24 cellular contexts compared by ENCODE assay signal in genomic region chr15:66402885-66403284, GRCh38. TPM values are rescaled to one million over a fixed set of nuclear protein-coding genes. Genes with fewer than 3 reads are reported as not detected.
A peak's percentile ranks its signal among the peaks of the same experiment; 100 is the strongest.
DNase-seq lines count a peak whose midpoint lies in the region; ATAC-seq, FAIRE-seq and TF ChIP-seq lines count a peak whose summit lies in the region.
"Had no signal": no experiment of that assay in that cellular context is flagged by ENCODE, and none has a peak within 500 bp of the region (broad histone marks: within the 10 kb centered on the region; RNA-seq: fewer than 3 reads in every experiment).

No MANE protein-coding gene starts in this region.

- no peaks in the 10 kb centered on the region for H3K27me3 Mint-ChIP-seq in activated naive CD4-positive, alpha-beta T cell treated with anti-CD3 and anti-CD28 coated beads for 36 hours (ENCODE audit: low read depth)

- POLR2A ChIA-PET in GM12878 (lab: Charles Lee) = interaction anchor here (1.0 to 7.6 kb wide), 7 partner anchors 12 to 102 kb away, joined by 3 to 120 read pairs (median 14); partner anchors contain the start of genes MAP2K1, RPL4 and ZWILCH

- BruUV-seq in GM12878 (replicated peaks; lab: Mats Ljungman, UMichigan) = no TSS peak

- ATAC-seq in activated naive CD4-positive, alpha-beta T cell treated with anti-CD3 and anti-CD28 coated beads, Interleukin-2, amount 50 U/mL, for 72 hours = no peak
- ATAC-seq in GM12878 = peak; percentile 63
- no peak for ATAC-seq in aorta (ENCODE audit: low FRiP score)
- ATAC-seq in omental fat pad (ENCODE audit: low FRiP score) = no peak
- ATAC-seq: gastrocnemius medialis, left cardiac atrium, SK-N-SH treated with all-trans-retinoic acid at 6 μM for 48 hours had no signal

- H3K27me3 ChIP-seq in HUES64 (ENCODE audit: insufficient read depth, low read length) (no peaks in the 10 kb centered on the region), GM12878 (replicated peaks in 1 of 2; ENCODE audit: control insufficient read depth in 2 of 2, insufficient read depth in 2 of 2, low read length in 1 of 2) (no peaks in the 10 kb centered on the region), neutrophil (no peaks in the 10 kb centered on the region), aorta (ENCODE audit: control insufficient read depth in 1 of 2, insufficient read depth in 2 of 2, low read length in 1 of 2) (no peaks in the 10 kb centered on the region), MG63 (no peaks in the 10 kb centered on the region)
- H3K27me3 ChIP-seq: adrenal gland, cardiac muscle cell, dorsolateral prefrontal cortex, gastrocnemius medialis, right atrium auricular region had no signal

- intact Hi-C loops in activated naive CD4-positive, alpha-beta T cell treated with anti-CD3 and anti-CD28 coated beads for 36 hours (cut with micrococcal nuclease) = loop anchor here (5.0 kb wide), 1 partner anchor 94 kb away; the partner anchor contains the start of gene SNAPC5
- intact Hi-C loops in GM12878 (cut with micrococcal nuclease; ENCODE audit: unreplicated experiment) = no loop called here
- intact Hi-C loops in aorta (cut with DNase I) = no loop called here

- H3K9me3 Mint-ChIP-seq in activated naive CD4-positive, alpha-beta T cell treated with anti-CD3 and anti-CD28 coated beads for 36 hours = no peaks in the 10 kb centered on the region
- H3K9me3 Mint-ChIP-seq in activated naive CD4-positive, alpha-beta T cell treated with anti-CD3 and anti-CD28 coated beads, Interleukin-2, amount 50 U/mL, for 72 hours = no peaks in the 10 kb centered on the region
- H3K9me3 Mint-ChIP-seq: mesothelial cell of epicardium had no signal

- in situ Hi-C loops in GM12878 (cut with MboI) = no loop called here

- SMC1A ChIA-PET in GM12878 (lab: Charles Lee; ENCODE audit: uncharacterized antibody, unreplicated experiment) = interaction anchor here (0.7 to 8.2 kb wide), 16 partner anchors 11 to 108 kb away, joined by 3 to 95 read pairs (median 8); partner anchors contain the start of genes MAP2K1, RPL4, SNAPC5 and ZWILCH

- no peak for TF ChIP-seq CTCF in GM12878 (IDR thresholded peaks at IDR 0.05 in 2 of 3, conservative IDR thresholded peaks at IDR 0.05 in 1 of 3; ENCODE audit: control insufficient read depth in 2 of 3, extremely low read depth in 1 of 3, insufficient read depth in 1 of 3, low read depth in 3 of 3, low read length in 3 of 3)
- TF ChIP-seq CTCF in neutrophil (IDR thresholded peaks at IDR 0.05) = no peak
- TF ChIP-seq CTCF in omental fat pad (IDR thresholded peaks at IDR 0.05) = no peak

- 90% methylated on average over 1 of the region's 1 CpG for WGBS in HUES64
- 75% methylated on average over 1 of the region's 1 CpG for WGBS in GM12878 (ENCODE audit: insufficient coverage, insufficient replicate concordance, low lambda C conversion rate, missing lambda C conversion rate)
- 93 to 96% methylated on average over 1 of the region's 1 CpG for WGBS in aorta, 2 donors

- no peak overlapping the region for H3K27ac ChIP-seq in HUES64 (ENCODE audit: low read depth, low read length)
- H3K27ac ChIP-seq in GM12878 (ENCODE audit: control insufficient read depth, insufficient read depth) = peak overlapping the region; percentile 75
- peak overlapping the region; percentile 4 for H3K27ac ChIP-seq in neutrophil
- H3K27ac ChIP-seq in aorta (ENCODE audit: low read depth in 1 of 2, low read length in 2 of 2) = no peak overlapping the region
- H3K27ac ChIP-seq: adrenal gland, cardiac muscle cell, dorsolateral prefrontal cortex, gastrocnemius medialis, KMS-11, right atrium auricular region had no signal

- H4K20me1 ChIP-seq in GM12878 (ENCODE audit: control insufficient read depth, insufficient read depth) = no peaks in the 10 kb centered on the region; the same call in none of the 2 replicates

- TF ChIP-seq EP300 in GM12878 (IDR thresholded peaks at IDR 0.05; ENCODE audit: borderline replicate concordance in 1 of 2, control insufficient read depth in 1 of 2, low read depth in 2 of 2, low read length in 2 of 2) = no peak

- H3K4me3 ChIP-seq in HUES64 (ENCODE audit: low read length) (no peak overlapping the region), GM12878 (peak overlapping the region; percentile 64), neutrophil (ENCODE audit: low read depth in 1 of 2, low read length in 1 of 2) (no peak overlapping the region), aorta (ENCODE audit: low read length in 2 of 2) (no peak overlapping the region), MG63 (no peak overlapping the region)
- H3K4me3 ChIP-seq: adrenal gland, cardiac muscle cell, dorsolateral prefrontal cortex, gastrocnemius medialis, right atrium auricular region had no signal

- H3K36me3 ChIP-seq in HUES64 (ENCODE audit: insufficient read depth, low read length) (no peaks in the 10 kb centered on the region; the same call in 1 of the 2 replicates), GM12878 (ENCODE audit: control insufficient read depth in 2 of 2, insufficient read depth in 2 of 2, low read length in 1 of 2) (peaks cover 2 to 5% of the 10 kb centered on the region in 2 experiments), neutrophil (no peaks in the 10 kb centered on the region), aorta (ENCODE audit: control insufficient read depth in 1 of 2, insufficient read depth in 2 of 2, low read length in 1 of 2) (no peaks in the 10 kb centered on the region), MG63 (peaks cover 16% of the 10 kb centered on the region)
- H3K36me3 ChIP-seq: adrenal gland, cardiac muscle cell, gastrocnemius medialis, right atrium auricular region had no signal

- no peak for TF ChIP-seq POLR2A in GM12878 (IDR thresholded peaks at IDR 0.05; ENCODE audit: low read depth, low read length)

- peaks cover 99% of the 10 kb centered on the region for H3K79me2 ChIP-seq in GM12878 (ENCODE audit: control insufficient read depth, insufficient read depth, low read length)

- RAD21 ChIA-PET in GM12878 (lab: Charles Lee; ENCODE audit: unreplicated experiment) = interaction anchor here (0.6 to 7.6 kb wide), 14 partner anchors 9 to 101 kb away, joined by 3 to 119 read pairs (median 7); partner anchors contain the start of genes MAP2K1, SNAPC5 and TIPIN

- peak; percentile 7 for FAIRE-seq in GM12878 (lab: Jason Lieb, UNC)

- peak overlapping the region; percentile 28; the same call in 1 of the 2 replicates for H3K9ac ChIP-seq in HUES64 (ENCODE audit: low read depth, low read length)
- H3K9ac ChIP-seq in GM12878 (ENCODE audit: control insufficient read depth, insufficient read depth, low read length) = peak overlapping the region; percentile 11; the same call in 1 of the 2 replicates
- H3K9ac ChIP-seq: KMS-11 had no signal

- CTCF ChIA-PET in activated naive CD4-positive, alpha-beta T cell treated with anti-CD3 and anti-CD28 coated beads for 36 hours (lab: Charles Lee) = no interaction called here
- CTCF ChIA-PET in GM12878 (lab: Yijun Ruan, JAX) = interaction anchor here (1.0 to 6.0 kb wide), 8 partner anchors 13 to 115 kb away, joined by 3 to 69 read pairs (median 12); partner anchors contain the start of genes MAP2K1 and SNAPC5

- H3K27ac Mint-ChIP-seq in activated naive CD4-positive, alpha-beta T cell treated with anti-CD3 and anti-CD28 coated beads for 36 hours = peak overlapping the region; percentile 47
- H3K27ac Mint-ChIP-seq in activated naive CD4-positive, alpha-beta T cell treated with anti-CD3 and anti-CD28 coated beads, Interleukin-2, amount 50 U/mL, for 72 hours = no peak overlapping the region
- H3K27ac Mint-ChIP-seq: mesothelial cell of epicardium had no signal

- peaks cover 8% of the 10 kb centered on the region for H3K36me3 Mint-ChIP-seq in activated naive CD4-positive, alpha-beta T cell treated with anti-CD3 and anti-CD28 coated beads for 36 hours (ENCODE audit: low read depth)
- peaks cover 0 to 29% of the 10 kb centered on the region in 2 donors for H3K36me3 Mint-ChIP-seq in activated naive CD4-positive, alpha-beta T cell treated with anti-CD3 and anti-CD28 coated beads, Interleukin-2, amount 50 U/mL, for 72 hours
- H3K36me3 Mint-ChIP-seq: mesothelial cell of epicardium had no signal

- H3K4me2 ChIP-seq in GM12878 (ENCODE audit: control insufficient read depth, insufficient read depth) = peak overlapping the region; percentile 57
- H3K4me2 ChIP-seq: KMS-11 had no signal

- H3K9me3 ChIP-seq in HUES64 (ENCODE audit: insufficient read depth, low read depth, low read length) (no peaks in the 10 kb centered on the region), GM12878 (replicated peaks; ENCODE audit: control insufficient read depth, insufficient read depth, low read length) (no peaks in the 10 kb centered on the region), neutrophil (no peaks in the 10 kb centered on the region), aorta (ENCODE audit: control insufficient read depth, low read length) (no peaks in the 10 kb centered on the region), MG63 (no peaks in the 10 kb centered on the region)
- H3K9me3 ChIP-seq: adrenal gland, gastrocnemius medialis, right atrium auricular region had no signal

- H3K4me1 ChIP-seq in HUES64 (ENCODE audit: insufficient read depth, low read length) = peaks cover 61% of the 10 kb centered on the region
- peaks cover 67% of the 10 kb centered on the region for H3K4me1 ChIP-seq in GM12878 (ENCODE audit: control insufficient read depth, insufficient read depth, low read length)
- peaks cover 72 to 73% of the 10 kb centered on the region in 2 experiments for H3K4me1 ChIP-seq in neutrophil (ENCODE audit: control insufficient read depth in 1 of 2, insufficient read depth in 1 of 2, low read depth in 1 of 2, low read length in 1 of 2)
- peaks cover 0 to 8% of the 10 kb centered on the region in 2 donors for H3K4me1 ChIP-seq in aorta (ENCODE audit: control insufficient read depth in 1 of 2, insufficient read depth in 2 of 2, low read length in 2 of 2)

- TF ChIP-seq RAD21 in GM12878 (IDR thresholded peaks at IDR 0.05; ENCODE audit: insufficient read depth, low read depth, low read length) = no peak

- DNase-seq in activated naive CD4-positive, alpha-beta T cell treated with anti-CD3 and anti-CD28 coated beads for 36 hours = no peak
- DNase-seq in activated naive CD4-positive, alpha-beta T cell treated with anti-CD3 and anti-CD28 coated beads, Interleukin-2, amount 50 U/mL, for 72 hours (ENCODE audit: low spot score in 2 of 2) = no peak
- no peak for DNase-seq in GM12878 (ENCODE audit: low read depth, low spot score)
- DNase-seq in aorta = no peak
- DNase-seq in MG63 = no peak
- no peak for DNase-seq in omental fat pad (ENCODE audit: low spot score)
- DNase-seq: ACHN; activated CD4-positive, alpha-beta T cell treated with anti-CD3 and anti-CD28 coated beads, Interleukin-2, amount 50 U/mL, for 4 hours; adrenal gland; dorsolateral prefrontal cortex; gastrocnemius medialis; left cardiac atrium; NCI-H146; NCI-H446; NK-92 treated with Interleukin-12 subunit alpha and Interleukin-12 subunit beta, amount 100 ng/mL, for 24 hours; RPMI8226; stimulated activated naive CD4-positive, alpha-beta T cell treated with Interleukin-2 at 50 U/mL for 16 hours had no signal

- H2AFZ ChIP-seq in GM12878 (ENCODE audit: control insufficient read depth, low read depth, low read length) = no peak overlapping the region

- H3K4me1 Mint-ChIP-seq in activated naive CD4-positive, alpha-beta T cell treated with anti-CD3 and anti-CD28 coated beads for 36 hours (ENCODE audit: low read depth) = peaks cover 79% of the 10 kb centered on the region

- H3K4me3 Mint-ChIP-seq in activated naive CD4-positive, alpha-beta T cell treated with anti-CD3 and anti-CD28 coated beads for 36 hours = no peak overlapping the region
- H3K4me3 Mint-ChIP-seq: mesothelial cell of epicardium had no signal

RNA-seq across cellular contexts. Expression of gene MAP2K1, which starts 16.2 kb away (rescaled TPM):
- 10 to 100 TPM; 69.6 to 72.6 TPM for total RNA-seq in activated naive CD4-positive, alpha-beta T cell treated with anti-CD3 and anti-CD28 coated beads for 36 hours
- 100 to 1,000 TPM in 1 of 2 donors, 10 to 100 TPM in 1; 78.8 to 131 TPM for total RNA-seq in activated naive CD4-positive, alpha-beta T cell treated with anti-CD3 and anti-CD28 coated beads, Interleukin-2, amount 50 U/mL, for 72 hours
- polyA plus RNA-seq in HUES64 (2013, experiment 1 of 2) = 33.1 TPM
- 42.9 TPM for polyA plus RNA-seq in HUES64 (2013, experiment 2 of 2)
- total RNA-seq in GM12878 (2013; cell fraction: nucleolus; rRNA removed) = 57.1 and 60.7 TPM in 2 replicates
- total RNA-seq in GM12878 (2014; rRNA removed) = 50.0 and 55.5 TPM in 2 replicates
- total RNA-seq in GM12878 (2014; rRNA removed; fragmentation: Illumina TruSeq; extraction: Trizol) = 28.1 and 30.1 TPM in 2 replicates
- total RNA-seq in GM12878 (2021) = 66.1 and 68.9 TPM in 2 replicates
- polyA plus RNA-seq in GM12878 (2011; ENCODE audit: low read depth) = 43.7 TPM
- 101 and 112 TPM in 2 replicates for polyA plus RNA-seq in GM12878 (2011; rRNA removed)
- 60.8 and 86.0 TPM in 2 replicates for polyA plus RNA-seq in GM12878 (2011; cell fraction: cytosol; rRNA removed)
- polyA plus RNA-seq in GM12878 (2011; cell fraction: nucleus; rRNA removed) = 40.4 and 44.1 TPM in 2 replicates
- 54.2 and 71.2 TPM in 2 replicates for polyA plus RNA-seq in GM12878 (2012)
- polyA plus RNA-seq in GM12878 (2014; fragmentation: Illumina TruSeq; extraction: Trizol) = 41.6 and 47.2 TPM in 2 replicates
- 10 to 100 TPM; 11.2 to 17.7 TPM for polyA plus RNA-seq in GM12878 (2014; fragmentation: Nextera tagmentation; extraction: Ambion mirVana)
- polyA plus RNA-seq in GM12878 (2014; rRNA removed) = 62.1 and 63.2 TPM in 2 replicates
- 10 to 100 TPM; 72.8 to 79.4 TPM for polyA plus RNA-seq in GM12878 (2016; fragmentation: Nextera tagmentation; extraction: Ambion mirVana)
- polyA minus RNA-seq in GM12878 (2011; rRNA and poly(A)+ RNA removed) = 37.0 and 45.6 TPM in 2 replicates
- polyA minus RNA-seq in GM12878 (2011; cell fraction: cytosol; rRNA and poly(A)+ RNA removed) = 15.0 and 16.3 TPM in 2 replicates
- 17.0 and 21.6 TPM in 2 replicates for polyA minus RNA-seq in GM12878 (2011; cell fraction: nucleus; rRNA and poly(A)+ RNA removed)
- total RNA-seq in aorta = 10 to 100 TPM; 49.7 to 57.7 TPM
- polyA plus RNA-seq in aorta = 10 to 100 TPM; 21.9 to 36.3 TPM
- 14.4 and 20.0 TPM in 2 replicates for total RNA-seq in MG63 (2014; rRNA removed; shearing (Covaris generic); ENCODE audit: low replicate concordance)
- 10 to 100 TPM; 49.3 to 63.2 (median 59.6) TPM for total RNA-seq in omental fat pad

RNA-seq across cellular contexts. Expression of gene TIPIN, which starts 46.4 kb away (rescaled TPM):
- total RNA-seq in activated naive CD4-positive, alpha-beta T cell treated with anti-CD3 and anti-CD28 coated beads for 36 hours = 10 to 100 TPM; 33.8 to 34.7 TPM
- total RNA-seq in activated naive CD4-positive, alpha-beta T cell treated with anti-CD3 and anti-CD28 coated beads, Interleukin-2, amount 50 U/mL, for 72 hours = 10 to 100 TPM; 27.9 to 36.3 TPM
- polyA plus RNA-seq in HUES64 (2013, experiment 1 of 2) = 27.7 TPM
- polyA plus RNA-seq in HUES64 (2013, experiment 2 of 2) = 24.2 TPM
- total RNA-seq in GM12878 (2013; cell fraction: nucleolus; rRNA removed) = 45.4 TPM in 2 replicates
- total RNA-seq in GM12878 (2014; rRNA removed) (26.7 and 29.3 TPM in 2 replicates), GM12878 (2014; rRNA removed; fragmentation: Illumina TruSeq; extraction: Trizol) (37.7 and 41.1 TPM in 2 replicates), GM12878 (2021) (26.2 and 30.3 TPM in 2 replicates), aorta (1 to 10 TPM; 4.2 to 7.6 TPM), omental fat pad (1 to 10 TPM; 2.3 to 5.8 (median 5.2) TPM)
- polyA plus RNA-seq in GM12878 (2011; ENCODE audit: low read depth) = 11.7 TPM
- polyA plus RNA-seq in GM12878 (2011; rRNA removed) (21.1 and 32.4 TPM in 2 replicates), GM12878 (2014; fragmentation: Illumina TruSeq; extraction: Trizol) (53.1 and 71.8 TPM in 2 replicates), GM12878 (2014; fragmentation: Nextera tagmentation; extraction: Ambion mirVana) (10 to 100 TPM; 52.8 to 59.2 TPM), GM12878 (2014; rRNA removed) (23.3 and 28.5 TPM in 2 replicates), GM12878 (2016; fragmentation: Nextera tagmentation; extraction: Ambion mirVana) (10 to 100 TPM; 62.8 to 69.2 TPM), aorta (1 to 10 TPM; 2.6 to 2.7 TPM)
- polyA plus RNA-seq in GM12878 (2011; cell fraction: cytosol; rRNA removed) = 8.6 and 10.2 TPM in 2 replicates
- polyA plus RNA-seq in GM12878 (2011; cell fraction: nucleus; rRNA removed) = 9.0 and 12.8 TPM in 2 replicates
- polyA plus RNA-seq in GM12878 (2012) = 16.4 and 18.7 TPM in 2 replicates
- polyA minus RNA-seq in GM12878 (2011; rRNA and poly(A)+ RNA removed) = 9.5 and 16.7 TPM in 2 replicates
- 4.9 and 12.9 TPM in 2 replicates for polyA minus RNA-seq in GM12878 (2011; cell fraction: cytosol; rRNA and poly(A)+ RNA removed)
- polyA minus RNA-seq in GM12878 (2011; cell fraction: nucleus; rRNA and poly(A)+ RNA removed) = 6.0 and 12.4 TPM in 2 replicates
- total RNA-seq in MG63 (2014; rRNA removed; shearing (Covaris generic); ENCODE audit: low replicate concordance) = 37.9 and 66.5 TPM in 2 replicates

Comparison
In these comparisons a context has a peak if more than half of its experiments do, and no peak if none do; other contexts are left out.
1. H3K27ac ChIP-seq: peak in GM12878 (single experiment) and neutrophil (single experiment); none in HUES64 (single experiment) and aorta (0 of 2).